10 cellular contexts compared by ENCODE assay signal in genomic region chr22:31951201-31952093, GRCh38. TPM values are rescaled to one million over a fixed set of nuclear protein-coding genes. Genes with fewer than 3 reads are reported as not detected.
A peak's percentile ranks its signal among the peaks of the same experiment; 100 is the strongest.
DNase-seq lines count a peak whose midpoint lies in the region; ATAC-seq, FAIRE-seq and TF ChIP-seq lines count a peak whose summit lies in the region.
"Had no signal": no experiment of that assay in that cellular context is flagged by ENCODE, and none has a peak within 500 bp of the region (broad histone marks: within the 10 kb centered on the region; RNA-seq: fewer than 3 reads in every experiment).

No MANE protein-coding gene starts in this region.

- no peak overlapping the region for H2AK5ac ChIP-seq in H1 (ENCODE audit: low read depth, low read length)

- H3K79me2 ChIP-seq in H1 (ENCODE audit: control insufficient read depth in 1 of 2, insufficient read depth in 2 of 2, low read length in 2 of 2) (peaks cover 24 to 96% of the 10 kb centered on the region in 2 experiments), osteoblast (ENCODE audit: insufficient read depth, low read length) (peaks cover 96% of the 10 kb centered on the region)

- no peak for FAIRE-seq in H1 (lab: Jason Lieb, UNC)
- FAIRE-seq: endometrium had no signal

- peak overlapping the region in 1 of 4 experiments; percentile 12; a peak in 2 of 7 replicates for H3K9ac ChIP-seq in H1 (replicated peaks in 1 of 4; ENCODE audit: extremely low read depth in 1 of 4, low read depth in 3 of 4, low read length in 3 of 4)

- H3K79me1 ChIP-seq in H1 (ENCODE audit: low read depth, low read length) = peaks cover 15% of the 10 kb centered on the region

- TF ChIP-seq RAD21 in H1 (IDR thresholded peaks at IDR 0.05 in 1 of 2, conservative IDR thresholded peaks at IDR 0.05 in 1 of 2; ENCODE audit: low read depth in 2 of 2, low read length in 2 of 2) = no peak

- H2BK12ac ChIP-seq in H1 (ENCODE audit: low read depth, low read length) = no peak overlapping the region

- peaks cover 54 to 71% (median 64%) of the 10 kb centered on the region in 4 donors for H3K4me1 Mint-ChIP-seq in CD4-positive, alpha-beta memory T cell

- POLR2A ChIA-PET in CD4-positive, alpha-beta memory T cell (lab: Charles Lee; ENCODE audit: partially characterized antibody) = interaction anchor here (1.1 to 2.5 kb wide), 2 partner anchors 7 to 289 kb away, joined by 3 to 10 read pairs; partner anchors contain the start of gene PISD
- POLR2A ChIA-PET in H1 (lab: Charles Lee; ENCODE audit: partially characterized antibody) = interaction anchor here (0.9 to 2.6 kb wide), 5 partner anchors 7 to 77 kb away, joined by 4 to 13 read pairs (median 5); no protein-coding TSS in a partner anchor

- H3K4me2 ChIP-seq in H1 (ENCODE audit: insufficient read depth in 1 of 2, low read depth in 2 of 2, low read length in 2 of 2) (no peak overlapping the region), osteoblast (ENCODE audit: insufficient read depth, low read length) (peak overlapping the region; percentile 57)

- no peak overlapping the region for H3K4me3 ChIP-seq in CD4-positive, alpha-beta memory T cell (ENCODE audit: low read length in 2 of 2)
- H3K4me3 ChIP-seq in RWPE2 (ENCODE audit: severe bottlenecking) = no peak overlapping the region
- H3K4me3 ChIP-seq in H1 (ENCODE audit: extremely low read depth in 1 of 4, insufficient read depth in 2 of 4, low read depth in 3 of 4, low read length in 4 of 4) = no peak overlapping the region
- no peak overlapping the region for H3K4me3 ChIP-seq in osteoblast (ENCODE audit: insufficient read depth, low read length)
- H3K4me3 ChIP-seq in ovary = no peak overlapping the region
- H3K4me3 ChIP-seq: HAP-1 had no signal

- H3K27ac ChIP-seq in CD4-positive, alpha-beta memory T cell (ENCODE audit: low read depth, low read length) = peak overlapping the region; percentile 6
- H3K27ac ChIP-seq in RWPE2 (ENCODE audit: poor library complexity, severe bottlenecking) (peak overlapping the region; percentile 64), H1 (ENCODE audit: low read depth, low read length) (no peak overlapping the region), osteoblast (ENCODE audit: low read depth, low read length) (peak overlapping the region; percentile 81), ovary (peak overlapping the region in 1 of 2 donors; percentile 35)

- no peak overlapping the region for H2AFZ ChIP-seq in H1 (ENCODE audit: low read length)
- H2AFZ ChIP-seq in osteoblast (ENCODE audit: low read length) = no peak overlapping the region

- H4K5ac ChIP-seq in H1 (ENCODE audit: insufficient read length, low read depth, low read length) = no peak overlapping the region

- no peak overlapping the region for H2BK20ac ChIP-seq in H1 (ENCODE audit: low read length)

- H2BK15ac ChIP-seq in H1 (ENCODE audit: low read length) = no peak overlapping the region

- H3K27me3 Mint-ChIP-seq in CD4-positive, alpha-beta memory T cell = no peaks in the 10 kb centered on the region

- H2BK5ac ChIP-seq in H1 (ENCODE audit: low read depth, low read length) = no peak overlapping the region; the same call in 1 of the 2 replicates

- H4K20me1 ChIP-seq in H1 (replicated peaks in 1 of 2; ENCODE audit: control insufficient read depth in 1 of 2, insufficient read depth in 2 of 2, low read length in 2 of 2) = peaks cover 35 to 41% of the 10 kb centered on the region in 2 experiments
- peaks cover 74% of the 10 kb centered on the region for H4K20me1 ChIP-seq in osteoblast (ENCODE audit: insufficient read depth, low read length)

- no peak overlapping the region for H2BK120ac ChIP-seq in H1 (replicated peaks; ENCODE audit: low read depth, low read length)

- H3K4me3 Mint-ChIP-seq in CD4-positive, alpha-beta memory T cell = peak overlapping the region in 7 of 8 donors; percentile 26 to 67 (median 60)

- peaks cover 79% of the 10 kb centered on the region for H3K4me1 ChIP-seq in CD4-positive, alpha-beta memory T cell (ENCODE audit: insufficient read depth, low read length)
- H3K4me1 ChIP-seq in RWPE2 (ENCODE audit: insufficient read depth, poor library complexity, severe bottlenecking) (peaks cover 23% of the 10 kb centered on the region), H1 (replicated peaks in 1 of 4; ENCODE audit: control insufficient read depth in 3 of 4, insufficient read depth in 4 of 4, low read length in 3 of 4) (peaks cover 4 to 13% (median 10%) of the 10 kb centered on the region in 4 experiments; a peak in 6 of 7 replicates), osteoblast (ENCODE audit: insufficient read depth, low read length) (peaks cover 66% of the 10 kb centered on the region), ovary (ENCODE audit: insufficient read depth) (peaks cover 15% of the 10 kb centered on the region)

- no peak overlapping the region for H3K4ac ChIP-seq in H1 (replicated peaks; ENCODE audit: insufficient read length, low read depth, low read length)

- H3K27ac Mint-ChIP-seq in CD4-positive, alpha-beta memory T cell = peak overlapping the region; percentile 82 to 97 (median 90)

- no peaks in the 10 kb centered on the region for H3K23me2 ChIP-seq in H1 (ENCODE audit: low read depth, low read length)

- 0 out of 2 replicates have a peak overlapping the region, but pooled peaks have one; percentile 8 for H3K18ac ChIP-seq in H1 (ENCODE audit: extremely low read depth, low read length)

- no peak overlapping the region for H4K8ac ChIP-seq in H1 (ENCODE audit: extremely low read depth, insufficient read depth, low read length)

- TF ChIP-seq CTCF in RWPE2 (IDR thresholded peaks at IDR 0.05; ENCODE audit: poor library complexity, severe bottlenecking) (no peak), H1 (IDR thresholded peaks at IDR 0.05; ENCODE audit: control extremely low read depth in 1 of 3, insufficient read depth in 1 of 3, low read depth in 1 of 3, low read length in 3 of 3) (no peak), osteoblast (IDR thresholded peaks at IDR 0.05; ENCODE audit: extremely low read depth, low read depth, low read length) (no peak), ovary (IDR thresholded peaks at IDR 0.05) (no peak)

- H3K36me3 ChIP-seq in CD4-positive, alpha-beta memory T cell (ENCODE audit: insufficient read depth, low read length) = peaks cover 13% of the 10 kb centered on the region
- peaks cover 84% of the 10 kb centered on the region for H3K36me3 ChIP-seq in RWPE2 (ENCODE audit: low read depth)
- H3K36me3 ChIP-seq in H1 (ENCODE audit: control insufficient read depth in 2 of 4, insufficient read depth in 4 of 4, low read length in 3 of 4) = peaks cover 6 to 57% (median 20%) of the 10 kb centered on the region in 4 experiments
- peaks cover 40% of the 10 kb centered on the region for H3K36me3 ChIP-seq in osteoblast (ENCODE audit: insufficient read depth, low read length)
- H3K36me3 ChIP-seq in ovary = no peaks in the 10 kb centered on the region

- 90% methylated on average over 8 of the region's 8 CpGs; no CpG with 5 or more reads in 1 of the 2 experiments for WGBS in H1 (ENCODE audit: extremely low coverage in 1 of 2, insufficient coverage in 1 of 2, insufficient read length in 1 of 2, insufficient replicate concordance in 2 of 2, low coverage in 1 of 2, low lambda C conversion rate in 2 of 2, missing lambda C conversion rate in 1 of 2), 2 experiments
- WGBS in ovary, 3 donors = 70 to 78% (median 77%) methylated on average over 8 of the region's 8 CpGs

- H4K91ac ChIP-seq in H1 (replicated peaks; ENCODE audit: insufficient read length, low read length) = no peak overlapping the region

- TF ChIP-seq EP300 in H1 (IDR thresholded peaks at IDR 0.05; ENCODE audit: borderline replicate concordance in 1 of 2, low read depth in 2 of 2, low read length in 2 of 2) (no peak), ovary (IDR thresholded peaks at IDR 0.05) (no peak)

- no peak overlapping the region for H3K56ac ChIP-seq in H1 (replicated peaks; ENCODE audit: insufficient read length, low read depth, low read length)

- TF ChIP-seq POLR2A in H1 (IDR thresholded peaks at IDR 0.05; ENCODE audit: control extremely low read depth in 1 of 2, low read depth in 2 of 2, low read length in 2 of 2) (peak in 1 of 2 experiments; percentile 15; a peak in 1 of 3 replicates), ovary (IDR thresholded peaks at IDR 0.05) (no peak)

- no peak overlapping the region for H3K14ac ChIP-seq in H1 (ENCODE audit: insufficient read length)

- H3K27me3 ChIP-seq in CD4-positive, alpha-beta memory T cell (ENCODE audit: insufficient read depth, low read length) = no peaks in the 10 kb centered on the region
- no peaks in the 10 kb centered on the region for H3K27me3 ChIP-seq in RWPE2 (ENCODE audit: insufficient read depth, poor library complexity, severe bottlenecking)
- no peaks in the 10 kb centered on the region for H3K27me3 ChIP-seq in H1 (replicated peaks in 1 of 4; ENCODE audit: control insufficient read depth in 3 of 4, extremely low read depth in 1 of 4, insufficient read depth in 3 of 4, low read length in 3 of 4)
- H3K27me3 ChIP-seq in osteoblast (ENCODE audit: insufficient read depth, low read length) = no peaks in the 10 kb centered on the region
- H3K27me3 ChIP-seq in ovary = no peaks in the 10 kb centered on the region

- CTCF ChIA-PET in CD4-positive, alpha-beta memory T cell (lab: Charles Lee; ENCODE audit: partially characterized antibody) = interaction anchor here (1.1 to 2.5 kb wide), 6 partner anchors 19 to 286 kb away, joined by 3 to 17 read pairs (median 9); no protein-coding TSS in a partner anchor
- CTCF ChIA-PET in H1 (lab: Charles Lee; ENCODE audit: partially characterized antibody) = interaction anchor here (0.6 to 2.4 kb wide), 12 partner anchors 10 to 286 kb away, joined by 3 to 21 read pairs (median 5); no protein-coding TSS in a partner anchor

- no peak for DNase-seq in CD4-positive, alpha-beta memory T cell
- DNase-seq in RWPE2 (ENCODE audit: low spot score) = no peak
- DNase-seq in H1 (ENCODE audit: low read depth in 1 of 2, low spot score in 2 of 2) = no peak
- peak; percentile 23 for DNase-seq in osteoblast (ENCODE audit: insufficient read length, low spot score, missing footprints)
- no peak for DNase-seq in COLO829 (ENCODE audit: low spot score)
- no peak for DNase-seq in ovary
- no peak for DNase-seq in cortex of kidney (lab: John Stamatoyannopoulos, UW)
- DNase-seq in GDM1 (lab: John Stamatoyannopoulos, UW) = no peak

- ATAC-seq in RWPE2 (ENCODE audit: low read depth) = peak; percentile 26; the same call in 1 of the 3 replicates

- no peaks in the 10 kb centered on the region for H3K9me3 ChIP-seq in CD4-positive, alpha-beta memory T cell (ENCODE audit: control insufficient read depth in 1 of 2, low read length in 2 of 2)
- no peaks in the 10 kb centered on the region for H3K9me3 ChIP-seq in RWPE2 (ENCODE audit: severe bottlenecking)
- H3K9me3 ChIP-seq in H1 (ENCODE audit: insufficient read depth in 2 of 2, low read depth in 1 of 2, low read length in 1 of 2) = no peaks in the 10 kb centered on the region
- no peaks in the 10 kb centered on the region for H3K9me3 ChIP-seq in osteoblast (ENCODE audit: low read depth, low read length)
- no peaks in the 10 kb centered on the region for H3K9me3 ChIP-seq in ovary
- H3K9me3 ChIP-seq: HAP-1 had no signal

- intact Hi-C loops in CD4-positive, alpha-beta memory T cell (cut with micrococcal nuclease) = no loop called here
- intact Hi-C loops in ovary (cut with DNase I) = no loop called here

- no peaks in the 10 kb centered on the region for H3K9me3 Mint-ChIP-seq in CD4-positive, alpha-beta memory T cell

- H3K36me3 Mint-ChIP-seq in CD4-positive, alpha-beta memory T cell = peaks cover 15 to 33% of the 10 kb centered on the region in 2 donors

- no peak overlapping the region for H3K23ac ChIP-seq in H1 (ENCODE audit: insufficient read length)

RNA-seq across cellular contexts. Expression of gene YWHAH, which starts 7.1 kb away (rescaled TPM):
- 10 to 100 TPM; 48.0 to 57.0 TPM for total RNA-seq in CD4-positive, alpha-beta memory T cell
- polyA plus RNA-seq in CD4-positive, alpha-beta memory T cell = 100 to 1,000 TPM in 1 of 2 donors, 10 to 100 TPM in 1; 99.3 to 126 TPM
- total RNA-seq in H1 (2021; fragmentation: NEBNext Ultra II Directional; extraction: Animal tissue kit (Norgen Biotek cat#: 25700)) = 247 and 248 TPM in 2 replicates
- polyA plus RNA-seq in H1 (2011; rRNA removed) (118 and 146 TPM in 2 replicates), ovary (100 to 1,000 TPM in 1 of 2 donors, 10 to 100 TPM in 1; 51.5 to 144 TPM)
- polyA plus RNA-seq in H1 (2011; cell fraction: cytosol; rRNA removed) = 153 TPM
- 79.3 TPM for polyA plus RNA-seq in H1 (2011; cell fraction: nucleus; rRNA removed)
- 196 to 243 TPM (median 207 TPM) in 4 replicates for polyA plus RNA-seq in H1 (2012, experiment 1 of 2)
- 105 TPM for polyA plus RNA-seq in H1 (2012, experiment 2 of 2)
- 137 TPM for polyA plus RNA-seq in H1 (2013, experiment 1 of 2)
- 144 TPM for polyA plus RNA-seq in H1 (2013, experiment 2 of 2)
- 70.2 and 81.8 TPM in 2 replicates for polyA minus RNA-seq in H1 (2011; rRNA and poly(A)+ RNA removed)
- 59.7 TPM for polyA minus RNA-seq in H1 (2011; cell fraction: cytosol; rRNA and poly(A)+ RNA removed)
- 41.3 TPM for polyA minus RNA-seq in H1 (2011; cell fraction: nucleus; rRNA and poly(A)+ RNA removed)
- total RNA-seq in osteoblast (146 and 151 TPM in 2 replicates), ovary (100 to 1,000 TPM in 5 of 7 donors, 10 to 100 TPM in 2; 53.1 to 118 (median 107) TPM)
